In genomic region chr14:54838931-54839512, GRCh38 we compare ENCODE assay signal across 17 cellular contexts.
DNase-seq lines count a peak whose midpoint lies in the region; ATAC-seq and TF ChIP-seq lines count a peak whose summit lies in the region.
"Had no signal": no experiment of that assay in that cellular context is flagged by ENCODE, and none has a peak within 500 bp of the region (broad histone marks: within the 10 kb centered on the region; RNA-seq: fewer than 3 reads in every experiment).

No MANE protein-coding gene starts in this region.

- no peak overlapping the region for H3K4me3 Mint-ChIP-seq in activated naive CD8-positive, alpha-beta T cell
- H3K4me3 Mint-ChIP-seq in activated naive CD8-positive, alpha-beta T cell treated with anti-CD3 and anti-CD28 coated beads, Interleukin-2, amount 50 U/mL, for 24 hours, result no peak overlapping the region
- H3K4me3 Mint-ChIP-seq: CD14-positive monocyte; CD8-positive, alpha-beta memory T cell; HFFc6 had no signal

- H3K36me3 ChIP-seq in breast epithelium (no peaks in the 10 kb centered on the region), right lobe of liver (peaks cover 0 to 3% (median 0%) of the 10 kb centered on the region in 4 donors), tibial artery (no peaks in the 10 kb centered on the region)

- TF ChIP-seq CTCF in breast epithelium (IDR thresholded peaks at IDR 0.05) (no peak), right lobe of liver (IDR thresholded peaks at IDR 0.05) (no peak), tibial artery (IDR thresholded peaks at IDR 0.05) (no peak)

- H3K4me1 ChIP-seq in breast epithelium, result no peaks in the 10 kb centered on the region
- H3K4me1 ChIP-seq in right lobe of liver, result peaks cover 0 to 91% (median 40%) of the 10 kb centered on the region in 4 donors
- peaks cover 0 to 30% (median 13%) of the 10 kb centered on the region in 4 donors for H3K4me1 ChIP-seq in tibial artery

- intact Hi-C loops in breast epithelium (cut with DNase I; ENCODE audit: low total_unique reads) (no loop called here), right lobe of liver (cut with DNase I) (no loop called here), tibial artery (cut with DNase I; ENCODE audit: low total_unique reads) (no loop called here)

- peak overlapping the region; percentile 37 to 60 for H3K27ac ChIP-seq in breast epithelium
- peak overlapping the region; percentile 3 to 96 (median 91) for H3K27ac ChIP-seq in right lobe of liver
- peak overlapping the region; percentile 33 to 49 for H3K27ac ChIP-seq in tibial artery
- H3K27ac ChIP-seq: 22Rv1, HL-60 had no signal

- no peak for DNase-seq in activated naive CD8-positive, alpha-beta T cell treated with anti-CD3 and anti-CD28 coated beads, Interleukin-2, amount 50 U/mL, for 24 hours
- DNase-seq in breast epithelium (ENCODE audit: low spot score in 2 of 2) (no peak), right lobe of liver (peak; percentile 26 to 85 (median 68)), tibial artery (peak in 1 of 2 donors; percentile 30), HuH-7.5 (ENCODE audit: low spot score) (no peak)
- DNase-seq: CD8-positive, alpha-beta memory T cell; DND-41; GDM1; HCEC 1CT; HFFc6 had no signal

- H3K9me3 ChIP-seq in breast epithelium (no peaks in the 10 kb centered on the region), right lobe of liver (no peaks in the 10 kb centered on the region), tibial artery (no peaks in the 10 kb centered on the region)
- H3K9me3 ChIP-seq: Caco-2 had no signal

- H3K36me3 Mint-ChIP-seq in activated naive CD8-positive, alpha-beta T cell, result peaks cover 15% of the 10 kb centered on the region
- H3K36me3 Mint-ChIP-seq in activated naive CD8-positive, alpha-beta T cell treated with anti-CD3 and anti-CD28 coated beads, Interleukin-2, amount 50 U/mL, for 24 hours (ENCODE audit: low read depth), result peaks cover 14% of the 10 kb centered on the region

- H3K27me3 ChIP-seq in breast epithelium (no peaks in the 10 kb centered on the region), right lobe of liver (no peaks in the 10 kb centered on the region), tibial artery (no peaks in the 10 kb centered on the region)

- peak overlapping the region; percentile 28 for H3K27ac Mint-ChIP-seq in activated naive CD8-positive, alpha-beta T cell
- no peak overlapping the region for H3K27ac Mint-ChIP-seq in activated naive CD8-positive, alpha-beta T cell treated with anti-CD3 and anti-CD28 coated beads, Interleukin-2, amount 50 U/mL, for 24 hours
- H3K27ac Mint-ChIP-seq: HFFc6 had no signal

- no peak overlapping the region for H3K4me3 ChIP-seq in breast epithelium
- no peak overlapping the region for H3K4me3 ChIP-seq in right lobe of liver
- H3K4me3 ChIP-seq in tibial artery, result no peak overlapping the region

- 36% methylated on average over 9 of the region's 10 CpGs for WGBS in right lobe of liver (ENCODE audit: insufficient coverage, low coverage, low lambda C conversion rate, missing lambda C conversion rate)

- TF ChIP-seq POLR2A in breast epithelium (IDR thresholded peaks at IDR 0.05) (no peak), right lobe of liver (IDR thresholded peaks at IDR 0.05) (no peak)

- no peak for ATAC-seq in activated naive CD8-positive, alpha-beta T cell treated with anti-CD3 and anti-CD28 coated beads, Interleukin-2, amount 50 U/mL, for 24 hours
- ATAC-seq in right lobe of liver (peak; percentile 16 to 52 (median 42)), GM21529 (IDR thresholded peaks at IDR 0.05; ENCODE audit: unreplicated experiment) (no peak), GM19395 (IDR thresholded peaks at IDR 0.05; ENCODE audit: unreplicated experiment) (no peak)

- H3K27me3 Mint-ChIP-seq in activated naive CD8-positive, alpha-beta T cell, result no peaks in the 10 kb centered on the region
- no peaks in the 10 kb centered on the region for H3K27me3 Mint-ChIP-seq in activated naive CD8-positive, alpha-beta T cell treated with anti-CD3 and anti-CD28 coated beads, Interleukin-2, amount 50 U/mL, for 24 hours
- H3K27me3 Mint-ChIP-seq: CD8-positive, alpha-beta memory T cell had no signal

- no peaks in the 10 kb centered on the region for H3K9me3 Mint-ChIP-seq in activated naive CD8-positive, alpha-beta T cell (ENCODE audit: low read depth)
- H3K9me3 Mint-ChIP-seq in activated naive CD8-positive, alpha-beta T cell treated with anti-CD3 and anti-CD28 coated beads, Interleukin-2, amount 50 U/mL, for 24 hours, result peaks cover 4% of the 10 kb centered on the region
- H3K9me3 Mint-ChIP-seq: CD8-positive, alpha-beta memory T cell; HFFc6 had no signal

- no peaks in the 10 kb centered on the region for H3K4me1 Mint-ChIP-seq in activated naive CD8-positive, alpha-beta T cell (ENCODE audit: low read depth)
- H3K4me1 Mint-ChIP-seq in activated naive CD8-positive, alpha-beta T cell treated with anti-CD3 and anti-CD28 coated beads, Interleukin-2, amount 50 U/mL, for 24 hours, result no peaks in the 10 kb centered on the region
- H3K4me1 Mint-ChIP-seq: CD8-positive, alpha-beta memory T cell had no signal

Comparison
In these comparisons a context has a peak if more than half of its experiments do, and no peak if none do; other contexts are left out.
1. ATAC-seq: peak in right lobe of liver (4 of 4); none in activated naive CD8-positive, alpha-beta T cell treated with anti-CD3 and anti-CD28 coated beads, Interleukin-2, amount 50 U/mL, for 24 hours (single experiment), GM21529 (single experiment) and GM19395 (single experiment).
2. DNase-seq: peak in right lobe of liver (3 of 3); none in activated naive CD8-positive, alpha-beta T cell treated with anti-CD3 and anti-CD28 coated beads, Interleukin-2, amount 50 U/mL, for 24 hours (single experiment), breast epithelium (0 of 2) and HuH-7.5 (single experiment).
3. H3K27ac ChIP-seq: peak in every context shown above with its lines; median percentile 91 in right lobe of liver; 48 in breast epithelium; 41 in tibial artery.